18 cellular contexts compared by ENCODE assay signal in genomic region chr15:22880981-22881738, GRCh38. TPM values are rescaled to one million over a fixed set of nuclear protein-coding genes. Genes with fewer than 3 reads are reported as not detected.
DNase-seq lines count a peak whose midpoint lies in the region; ATAC-seq, FAIRE-seq and TF ChIP-seq lines count a peak whose summit lies in the region.
"Had no signal": no experiment of that assay in that cellular context is flagged by ENCODE, and none has a peak within 500 bp of the region (broad histone marks: within the 10 kb centered on the region; RNA-seq: fewer than 3 reads in every experiment).

No MANE protein-coding gene starts in this region.

- H3K9me3 Mint-ChIP-seq in Caco-2 (ENCODE audit: unreplicated experiment) (peaks cover 9% of the 10 kb centered on the region), brain (no peaks in the 10 kb centered on the region)
- H3K9me3 Mint-ChIP-seq: CD4-positive, CD25-positive, alpha-beta regulatory T cell; HFFc6 had no signal

- H3K4me3 ChIP-seq in Caco-2 (ENCODE audit: low read depth, low read length), result no peak overlapping the region
- H3K4me3 ChIP-seq in pancreas, result no peak overlapping the region
- no peak overlapping the region for H3K4me3 ChIP-seq in adrenal gland
- H3K4me3 ChIP-seq: BLaER1 treated with 17β-estradiol and CSF1 and Interleukin-3, amounts not matched to agents 10 nM and 100 nM had no signal

- 76 to 78% methylated on average over 19 of the region's 19 CpGs for WGBS in pancreas, 2 donors
- 91 to 95% (median 94%) methylated on average over 17 to 19 of the region's 19 CpGs for WGBS in adrenal gland, 4 donors

- H3K27ac Mint-ChIP-seq in Caco-2 (ENCODE audit: unreplicated experiment) (peak overlapping the region; percentile 42), brain (peak overlapping the region in 3 of 5 experiments; percentile 21 to 31 (median 29))
- H3K27ac Mint-ChIP-seq: CD4-positive, CD25-positive, alpha-beta regulatory T cell; HFFc6 had no signal

- ATAC-seq in left colon, result peak; percentile 70
- ATAC-seq in pancreas, result peak in 3 of 4 donors; percentile 21 to 40 (median 40)
- no peak for ATAC-seq in sciatic nerve
- ATAC-seq in HG03025 (IDR thresholded peaks at IDR 0.05; ENCODE audit: low FRiP score, unreplicated experiment), result no peak
- no peak for ATAC-seq in GM21737 (IDR thresholded peaks at IDR 0.05; ENCODE audit: unreplicated experiment)
- ATAC-seq: HepG2 had no signal

- DNase-seq in Caco-2 (peak in 1 of 2 experiments; percentile 29), left colon (peak in 1 of 2 donors; percentile 34), pancreas (peak in 2 of 6 donors; percentile 25 to 30), sciatic nerve (ENCODE audit: low spot score) (no peak), adrenal gland (no peak)
- DNase-seq: ACHN; CD4-positive, CD25-positive, alpha-beta regulatory T cell; DMS79; HCEC 1CT; HFFc6 had no signal

- no peak for FAIRE-seq in pancreas (lab: Jason Lieb, UNC)
- FAIRE-seq: GM12891, H1, HepG2, HTR-8/SVneo had no signal

- H3K36me3 ChIP-seq in Caco-2 (ENCODE audit: control insufficient read depth, insufficient read depth, low read length) (peaks cover 7% of the 10 kb centered on the region), pancreas (peaks cover 0 to 38% (median 11%) of the 10 kb centered on the region in 3 donors), adrenal gland (replicated peaks in 1 of 2) (peaks cover 0 to 43% of the 10 kb centered on the region in 2 donors)

- CTCF ChIA-PET in Caco-2 (lab: Charles Lee), result no interaction called here

- peaks cover 13% of the 10 kb centered on the region for H3K4me1 ChIP-seq in Caco-2
- no peaks in the 10 kb centered on the region for H3K4me1 ChIP-seq in pancreas
- no peaks in the 10 kb centered on the region for H3K4me1 ChIP-seq in adrenal gland (replicated peaks in 1 of 2)
- H3K4me1 ChIP-seq: BLaER1 treated with 17β-estradiol and CSF1 and Interleukin-3, amounts not matched to agents 10 nM and 100 nM had no signal

- intact Hi-C loops in Caco-2 (cut with micrococcal nuclease; ENCODE audit: unreplicated experiment), result no loop called here
- intact Hi-C loops in left colon (cut with DNase I, micrococcal nuclease), result no loop called here
- intact Hi-C loops in pancreas (cut with DNase I), result no loop called here
- intact Hi-C loops in sciatic nerve (cut with DNase I), result no loop called here
- intact Hi-C loops in adrenal gland (cut with DNase I), result no loop called here

- H3K9me3 ChIP-seq in Caco-2 (no peaks in the 10 kb centered on the region), pancreas (no peaks in the 10 kb centered on the region), adrenal gland (replicated peaks in 1 of 3) (no peaks in the 10 kb centered on the region)

- no peak for TF ChIP-seq POLR2A in adrenal gland (IDR thresholded peaks at IDR 0.05)

- POLR2A ChIA-PET in Caco-2 (lab: Charles Lee), result no interaction called here

- H3K36me3 Mint-ChIP-seq in Caco-2 (ENCODE audit: insufficient read depth, unreplicated experiment) (peaks cover 83% of the 10 kb centered on the region), brain (peaks cover 62% of the 10 kb centered on the region)

- H3K27me3 Mint-ChIP-seq in Caco-2 (ENCODE audit: insufficient read depth, unreplicated experiment) (no peaks in the 10 kb centered on the region), brain (no peaks in the 10 kb centered on the region)
- H3K27me3 Mint-ChIP-seq: CD4-positive, CD25-positive, alpha-beta regulatory T cell had no signal

- H3K27me3 ChIP-seq in Caco-2 (replicated peaks; ENCODE audit: control insufficient read depth, insufficient read depth, low read length) (no peaks in the 10 kb centered on the region), pancreas (no peaks in the 10 kb centered on the region), adrenal gland (no peaks in the 10 kb centered on the region)
- H3K27me3 ChIP-seq: BLaER1 treated with 17β-estradiol and CSF1 and Interleukin-3, amounts not matched to agents 10 nM and 100 nM had no signal

- H3K4me3 Mint-ChIP-seq in Caco-2 (ENCODE audit: unreplicated experiment) (no peak overlapping the region), brain (no peak overlapping the region)
- H3K4me3 Mint-ChIP-seq: CD4-positive, CD25-positive, alpha-beta regulatory T cell; HFFc6 had no signal

- H3K27ac ChIP-seq in pancreas, result no peak overlapping the region
- H3K27ac ChIP-seq in adrenal gland, result no peak overlapping the region
- H3K27ac ChIP-seq: BLaER1 treated with 17β-estradiol and CSF1 and Interleukin-3, amounts not matched to agents 10 nM and 100 nM had no signal

- no TSS peak for BruUV-seq in Caco-2 (replicated peaks; lab: Mats Ljungman, UMichigan)

- H3K4me1 Mint-ChIP-seq in Caco-2 (ENCODE audit: low read depth, unreplicated experiment), result peaks cover 13% of the 10 kb centered on the region
- H3K4me1 Mint-ChIP-seq in brain, result peaks cover 8% of the 10 kb centered on the region
- H3K4me1 Mint-ChIP-seq: CD4-positive, CD25-positive, alpha-beta regulatory T cell had no signal

- TF ChIP-seq CTCF in Caco-2 (IDR thresholded peaks at IDR 0.05; ENCODE audit: insufficient read depth in 1 of 2, low read depth in 1 of 2, low read length in 1 of 2, severe bottlenecking in 1 of 2, unreplicated experiment in 1 of 2) (no peak), brain (conservative IDR thresholded peaks at IDR 0.05) (no peak), pancreas (IDR thresholded peaks at IDR 0.05) (no peak), adrenal gland (IDR thresholded peaks at IDR 0.05) (no peak)

RNA-seq across cellular contexts. Expression of gene NIPA2, which starts 42.7 kb away (rescaled TPM):
- total RNA-seq in Caco-2 (2022), result 85.3 and 89.4 TPM in 2 replicates
- polyA plus RNA-seq in brain (ENCODE audit: insufficient read depth, low read depth, low replicate concordance), result 36.9 TPM
- total RNA-seq in left colon, result 10 to 100 TPM; 78.8 to 82.7 TPM
- total RNA-seq in pancreas, result 10 to 100 TPM; 14.3 to 24.9 (median 18.2) TPM
- polyA plus RNA-seq in pancreas, result 10 to 100 TPM in 1 of 2 donors, 1 to 10 TPM in 1; 4.5 to 10.3 TPM
- total RNA-seq in sciatic nerve, result 35.1 TPM
- total RNA-seq in adrenal gland, result 10 to 100 TPM; 44.7 to 76.5 (median 60.4) TPM
- polyA plus RNA-seq in adrenal gland, result 10 to 100 TPM; 10.5 to 64.4 (median 13.3) TPM

Comparison
In these comparisons a context has a peak if more than half of its experiments do, and no peak if none do; other contexts are left out.
1. ATAC-seq: peak in left colon (single experiment) and pancreas (3 of 4); none in sciatic nerve (single experiment), HG03025 (single experiment) and GM21737 (single experiment).